Comparison of ENCODE assay signal across 9 cellular contexts in genomic region chr20:45338121-45339030, GRCh38. TPM values are rescaled to one million over a fixed set of nuclear protein-coding genes. Genes with fewer than 3 reads are reported as not detected.
DNase-seq lines count a peak whose midpoint lies in the region; ATAC-seq and TF ChIP-seq lines count a peak whose summit lies in the region.
"Had no signal": no experiment of that assay in that cellular context is flagged by ENCODE, and none has a peak within 500 bp of the region (broad histone marks: within the 10 kb centered on the region; RNA-seq: fewer than 3 reads in every experiment).

No MANE protein-coding gene starts in this region.

- ATAC-seq in foreskin keratinocyte = no peak

- H3K9me3 ChIP-seq in SK-N-SH (no peaks in the 10 kb centered on the region), stomach smooth muscle (ENCODE audit: control insufficient read depth in 2 of 2, low read length in 2 of 2) (no peaks in the 10 kb centered on the region)

- no peak overlapping the region for H2AFZ ChIP-seq in SK-N-SH (ENCODE audit: low read depth)

- H3K79me2 ChIP-seq in SK-N-SH (ENCODE audit: insufficient read depth) = peaks cover 71% of the 10 kb centered on the region

- H3K4me2 ChIP-seq in SK-N-SH = peak overlapping the region; percentile 69

- peaks cover 7 to 17% of the 10 kb centered on the region in 2 experiments for H3K36me3 ChIP-seq in SK-N-SH (replicated peaks in 1 of 2; ENCODE audit: control insufficient read depth in 1 of 2, insufficient read depth in 2 of 2, low read length in 1 of 2)
- peaks cover 11 to 20% of the 10 kb centered on the region in 2 donors for H3K36me3 ChIP-seq in stomach smooth muscle (ENCODE audit: control insufficient read depth in 2 of 2, insufficient read depth in 2 of 2, low read length in 2 of 2)

- CTCF ChIA-PET in SK-N-SH (lab: Yijun Ruan, JAX) = interaction anchor here (1.0 to 4.0 kb wide), 6 partner anchors 12 to 433 kb away, joined by 3 to 14 read pairs (median 4); partner anchors contain the start of gene SYS1

- no peaks in the 10 kb centered on the region for H3K27me3 ChIP-seq in SK-N-SH (ENCODE audit: insufficient read depth)
- H3K27me3 ChIP-seq in foreskin keratinocyte = no peaks in the 10 kb centered on the region
- H3K27me3 ChIP-seq in stomach smooth muscle (ENCODE audit: control insufficient read depth in 1 of 2, insufficient read depth in 2 of 2, low read length in 2 of 2) = no peaks in the 10 kb centered on the region

- peaks cover 11% of the 10 kb centered on the region; the same call in 1 of the 2 replicates for H4K20me1 ChIP-seq in SK-N-SH (ENCODE audit: insufficient read depth)

- WGBS in SK-N-SH (ENCODE audit: low lambda C conversion rate) = 89% methylated on average over 11 of the region's 11 CpGs

- H3K9ac ChIP-seq in SK-N-SH (peak overlapping the region; percentile 42; the same call in 1 of the 2 replicates), stomach smooth muscle (ENCODE audit: low read length in 2 of 2) (peak overlapping the region; percentile 66)

- H3K4me1 ChIP-seq in SK-N-SH (ENCODE audit: control insufficient read depth in 1 of 2, insufficient read depth in 2 of 2, low read depth in 1 of 2, low read length in 1 of 2) = peaks cover 50 to 55% of the 10 kb centered on the region in 2 experiments
- peaks cover 59% of the 10 kb centered on the region for H3K4me1 ChIP-seq in foreskin keratinocyte
- H3K4me1 ChIP-seq in stomach smooth muscle (ENCODE audit: control insufficient read depth, insufficient read depth, low read length) = peaks cover 68% of the 10 kb centered on the region

- TF ChIP-seq CTCF in SK-N-SH (IDR thresholded peaks at IDR 0.05) = no peak
- no peak for TF ChIP-seq CTCF in foreskin keratinocyte (conservative IDR thresholded peaks at IDR 0.05)

- H3F3A ChIP-seq in SK-N-SH (replicated peaks; ENCODE audit: insufficient read depth) = peaks cover 27% of the 10 kb centered on the region

- DNase-seq in SK-N-SH (no peak), foreskin keratinocyte (no peak), putamen (ENCODE audit: low spot score) (no peak), NCI-H128 (lab: John Stamatoyannopoulos, UW; ENCODE audit: unreplicated experiment) (no peak)
- DNase-seq in activated CD4-positive, alpha-beta T cell treated with anti-CD3 and anti-CD28 coated beads, Interleukin-2, amount 50 U/mL, for 4 hours = no peak

- H3K27ac ChIP-seq in SK-N-SH (ENCODE audit: low read depth in 2 of 2, low read length in 1 of 2) (peak overlapping the region; percentile 84 to 88), foreskin keratinocyte (peak overlapping the region; percentile 81), stomach smooth muscle (ENCODE audit: low read length) (peak overlapping the region; percentile 85)

- no peak overlapping the region for H3K4me3 ChIP-seq in SK-N-SH (ENCODE audit: low read depth in 2 of 2, low read length in 1 of 2)
- H3K4me3 ChIP-seq in stomach smooth muscle (ENCODE audit: low read length in 2 of 2) = peak overlapping the region; percentile 9 to 35

- H3K9me2 ChIP-seq in SK-N-SH = no peaks in the 10 kb centered on the region

- POLR2A ChIA-PET in SK-N-SH (lab: Yijun Ruan, JAX) = no interaction called here

- no peak for TF ChIP-seq EP300 in SK-N-SH (IDR thresholded peaks at IDR 0.05; ENCODE audit: borderline replicate concordance in 1 of 2, low read depth in 1 of 2, low read length in 1 of 2)

- TF ChIP-seq RAD21 in SK-N-SH (IDR thresholded peaks at IDR 0.05; ENCODE audit: low read length) = no peak

TF ChIP-seq in SK-N-SH, 30 proteins besides CTCF, POLR2A, EP300 and RAD21:
- no peak for TF ChIP-seq GABPA (IDR thresholded peaks at IDR 0.05; ENCODE audit: low read depth)
- TF ChIP-seq MXI1 (IDR thresholded peaks at IDR 0.05; ENCODE audit: low read depth, low read length) = no peak
- no peak for TF ChIP-seq SIN3A (IDR thresholded peaks at IDR 0.05; ENCODE audit: borderline replicate concordance, low read depth, low read length)
- no peak for TF ChIP-seq FOXJ3 (CRISPR knock-in tag; IDR thresholded peaks at IDR 0.05)
- TF ChIP-seq FOXM1 (IDR thresholded peaks at IDR 0.05; ENCODE audit: low read depth) = no peak
- no peak for TF ChIP-seq RFX5 (IDR thresholded peaks at IDR 0.05; ENCODE audit: low read length)
- TF ChIP-seq NRF1 (IDR thresholded peaks at IDR 0.05; ENCODE audit: low read depth, low read length) = no peak
- no peak for TF ChIP-seq ELF1 (IDR thresholded peaks at IDR 0.05)
- TF ChIP-seq USF1 (IDR thresholded peaks at IDR 0.05; ENCODE audit: borderline replicate concordance, low read depth) = no peak
- TF ChIP-seq CHD2 (IDR thresholded peaks at IDR 0.05; ENCODE audit: low read length, partially characterized antibody) = no peak
- no peak for TF ChIP-seq IRF3 (IDR thresholded peaks at IDR 0.05; ENCODE audit: low read depth, low read length)
- no peak for TF ChIP-seq NFIC (IDR thresholded peaks at IDR 0.05; ENCODE audit: borderline replicate concordance)
- TF ChIP-seq EZH2phosphoT487 (IDR thresholded peaks at IDR 0.05; ENCODE audit: borderline replicate concordance, low read depth) = no peak
- no peak for TF ChIP-seq USF2 (IDR thresholded peaks at IDR 0.05; ENCODE audit: borderline replicate concordance, low read depth, low read length)
- no peak for TF ChIP-seq POLR2AphosphoS5 (IDR thresholded peaks at IDR 0.05; ENCODE audit: low read depth, low read length)
- no peak for TF ChIP-seq TEAD4 (IDR thresholded peaks at IDR 0.05; ENCODE audit: borderline replicate concordance, insufficient read depth)
- no peak for TF ChIP-seq RCOR1 (IDR thresholded peaks at IDR 0.05; ENCODE audit: low read length)
TF ChIP-seq in SK-N-SH: peak in this region for 0.

RNA-seq across cellular contexts. Expression of gene SDC4, which starts 9.8 kb away (rescaled TPM):
- polyA plus RNA-seq in SK-N-SH (2012; rRNA removed) (131 and 192 TPM in 2 replicates), foreskin keratinocyte (136 and 143 TPM in 2 replicates)
- polyA plus RNA-seq in SK-N-SH (2012; cell fraction: cytosol; rRNA removed) = 139 and 153 TPM in 2 replicates
- polyA plus RNA-seq in SK-N-SH (2012; cell fraction: nucleus; rRNA removed) = 94.9 and 96.1 TPM in 2 replicates
- total RNA-seq in foreskin keratinocyte = 169 and 187 TPM in 2 replicates

RNA-seq across cellular contexts. Expression of gene SYS1, which starts 24.6 kb away (rescaled TPM):
- polyA plus RNA-seq in SK-N-SH (2012; rRNA removed) (26.5 and 26.9 TPM in 2 replicates), foreskin keratinocyte (19.8 and 20.3 TPM in 2 replicates)
- polyA plus RNA-seq in SK-N-SH (2012; cell fraction: cytosol; rRNA removed) = 14.0 and 16.3 TPM in 2 replicates
- 12.4 and 20.0 TPM in 2 replicates for polyA plus RNA-seq in SK-N-SH (2012; cell fraction: nucleus; rRNA removed)
- 18.0 and 18.7 TPM in 2 replicates for total RNA-seq in foreskin keratinocyte

RNA-seq across cellular contexts. Expression of gene MATN4, which starts 30.3 kb away (rescaled TPM):
- polyA plus RNA-seq in SK-N-SH (2012; rRNA removed) (0.13 and 0.16 TPM in 2 replicates), foreskin keratinocyte (0.02 and 0.06 TPM in 2 replicates)
- 0.04 and 0.07 TPM in 2 replicates for polyA plus RNA-seq in SK-N-SH (2012; cell fraction: cytosol; rRNA removed)
- polyA plus RNA-seq in SK-N-SH (2012; cell fraction: nucleus; rRNA removed) = 0.39 and 0.79 TPM in 2 replicates
- total RNA-seq in foreskin keratinocyte = 0.10 TPM in 1 of 2 replicates, not detected in the other
- total RNA-seq: NCI-H460 had no signal

RNA-seq across cellular contexts. Expression of gene RBPJL, which starts 31.7 kb away (rescaled TPM):
- not detected in 2 replicates for polyA plus RNA-seq in SK-N-SH (2012; rRNA removed)
- not detected in 2 replicates for polyA plus RNA-seq in SK-N-SH (2012; cell fraction: cytosol; rRNA removed)
- 0.05 and 0.11 TPM in 2 replicates for polyA plus RNA-seq in SK-N-SH (2012; cell fraction: nucleus; rRNA removed)
- not detected in 2 replicates for total RNA-seq in foreskin keratinocyte
- not detected in 2 replicates for polyA plus RNA-seq in foreskin keratinocyte
- total RNA-seq: bronchial epithelial cell, lower leg skin, NCI-H460 had no signal

RNA-seq across cellular contexts. Expression of gene TP53TG5, which starts 39.7 kb away (rescaled TPM):
- polyA plus RNA-seq in SK-N-SH (2012; rRNA removed) (not detected in 2 replicates), foreskin keratinocyte (not detected in 2 replicates)
- polyA plus RNA-seq in SK-N-SH (2012; cell fraction: cytosol; rRNA removed) = 0.01 TPM in 1 of 2 replicates, not detected in the other
- polyA plus RNA-seq in SK-N-SH (2012; cell fraction: nucleus; rRNA removed) = not detected in 2 replicates
- total RNA-seq in foreskin keratinocyte = not detected in 2 replicates
- total RNA-seq: bronchial epithelial cell, lower leg skin, NCI-H460 had no signal

Comparison
In these comparisons a context has a peak if more than half of its experiments do, and no peak if none do; other contexts are left out.
1. H3K4me3 ChIP-seq: peak in stomach smooth muscle (2 of 2); none in SK-N-SH (0 of 2).
2. Peak in every context shown above with its lines, with median percentiles within 50 percentile points of each other: H3K27ac ChIP-seq.